In the genomic region with DNA sequence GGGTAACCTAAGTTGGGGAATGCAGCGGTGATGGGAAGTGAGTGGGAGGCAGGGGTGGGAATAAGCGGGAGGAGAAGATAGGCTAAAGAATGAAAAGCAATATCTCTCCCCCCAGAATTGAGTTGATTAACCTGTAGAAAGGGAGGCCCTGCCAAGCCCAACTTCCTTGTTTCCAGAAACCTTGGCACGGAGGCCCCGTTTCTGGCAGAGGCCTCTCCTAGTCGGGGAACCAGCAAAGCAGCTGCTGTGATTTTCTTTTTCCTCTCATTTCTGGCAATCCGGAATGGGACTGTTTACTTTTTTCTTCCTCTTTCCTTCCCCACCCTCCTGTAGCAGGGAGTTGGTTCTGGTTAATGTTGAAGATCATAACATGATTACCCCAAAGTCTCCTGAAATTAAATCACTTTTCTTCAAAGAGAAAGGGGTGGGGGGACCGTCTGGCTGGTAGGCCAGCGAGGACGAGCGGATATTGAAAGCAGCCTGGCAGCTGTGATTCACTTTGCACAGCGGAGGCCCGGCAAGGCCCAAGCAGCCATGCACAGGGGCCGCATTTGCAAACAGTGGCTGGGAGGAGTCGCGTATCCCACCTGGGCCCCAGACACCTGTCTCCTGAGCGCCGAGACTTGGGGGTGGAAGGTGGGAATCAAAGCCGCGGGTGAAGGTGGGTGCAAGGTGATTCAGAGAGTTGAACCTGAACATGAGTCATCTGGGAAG, we compare ENCODE assay signal across 13 cellular contexts. TPM values are rescaled to one million over a fixed set of nuclear protein-coding genes. Genes with fewer than 3 reads are reported as not detected.
DNase-seq lines count a peak whose midpoint lies in the region; ATAC-seq, FAIRE-seq and TF ChIP-seq lines count a peak whose summit lies in the region.
"Had no signal": no experiment of that assay in that cellular context is flagged by ENCODE, and none has a peak within 500 bp of the region (broad histone marks: within the 10 kb centered on the region; RNA-seq: fewer than 3 reads in every experiment).

No MANE protein-coding gene starts in this region.

- peak; percentile 24 for DNase-seq in AG08395 (ENCODE audit: low spot score)
- DNase-seq in mammary epithelial cell: no peak
- peak; percentile 47 for DNase-seq in kidney
- DNase-seq in NCI-H526 (lab: John Stamatoyannopoulos, UW): no peak
- no peak for DNase-seq in HAP-1 (ENCODE audit: low spot score in 2 of 2)
- DNase-seq in activated CD4-positive, CD25-positive, alpha-beta regulatory T cell (lab: John Stamatoyannopoulos, UW): no peak
- DNase-seq: Calu3, GOT3, NCI-H1417, NCI-H524 had no signal

- H3K9ac ChIP-seq in mammary epithelial cell (ENCODE audit: insufficient read depth, low read length) (no peak overlapping the region), kidney (ENCODE audit: low read length in 2 of 2) (no peak overlapping the region), rectal smooth muscle tissue (ENCODE audit: low read length) (no peak overlapping the region)

- in situ Hi-C loops in mammary epithelial cell (cut with MboI; ENCODE audit: low sequenced_read_pairs in 2 of 2) (no loop called here), HAP-1 (cut with MboI; ENCODE audit: low sequenced_read_pairs) (no loop called here)

- no peaks in the 10 kb centered on the region for H3K79me2 ChIP-seq in mammary epithelial cell (ENCODE audit: insufficient read depth, low read length)

- BruUV-seq in mammary epithelial cell (replicated peaks; lab: Mats Ljungman, UMichigan): no TSS peak

- H3K4me1 ChIP-seq in mammary epithelial cell (ENCODE audit: insufficient read depth, low read length) (peaks cover 4% of the 10 kb centered on the region), kidney (ENCODE audit: control insufficient read depth in 1 of 2, insufficient read depth in 1 of 2, low read depth in 1 of 2, low read length in 2 of 2) (no peaks in the 10 kb centered on the region), rectal smooth muscle tissue (ENCODE audit: control insufficient read depth, insufficient read depth, low read length) (peaks cover 16% of the 10 kb centered on the region), HAP-1 (no peaks in the 10 kb centered on the region)
- H3K4me1 ChIP-seq: A549 had no signal

- TF ChIP-seq CTCF in mammary epithelial cell (conservative IDR thresholded peaks at IDR 0.05 in 1 of 2, IDR thresholded peaks at IDR 0.05 in 1 of 2; ENCODE audit: extremely low read depth in 1 of 2, insufficient read depth in 1 of 2, low read depth in 1 of 2, low read length in 2 of 2) (no peak), kidney (IDR thresholded peaks at IDR 0.05; ENCODE audit: borderline replicate concordance, extremely low read depth, insufficient read depth) (no peak)

- no peak for FAIRE-seq in kidney (lab: Jason Lieb, UNC)
- FAIRE-seq: A549 had no signal

- H3K36me3 ChIP-seq in mammary epithelial cell (ENCODE audit: insufficient read depth, low read length) (no peaks in the 10 kb centered on the region), kidney (ENCODE audit: control insufficient read depth in 1 of 2, insufficient read depth in 2 of 2, low read length in 2 of 2) (no peaks in the 10 kb centered on the region), rectal smooth muscle tissue (ENCODE audit: control insufficient read depth, insufficient read depth, low read length) (no peaks in the 10 kb centered on the region), HAP-1 (replicated peaks) (no peaks in the 10 kb centered on the region)

- H3K27ac ChIP-seq in mammary epithelial cell (ENCODE audit: insufficient read depth, low read depth, low read length) (no peak overlapping the region), kidney (ENCODE audit: low read depth in 2 of 2, low read length in 2 of 2) (no peak overlapping the region), rectal smooth muscle tissue (ENCODE audit: low read depth, low read length) (peak overlapping the region; percentile 35)
- H3K27ac ChIP-seq: A549 had no signal

- intact Hi-C loops in mammary epithelial cell (cut with micrococcal nuclease): no loop called here
- intact Hi-C loops in kidney (cut with DNase I): no loop called here

- H3K9me3 ChIP-seq in mammary epithelial cell (replicated peaks; ENCODE audit: insufficient read depth, low read length): no peaks in the 10 kb centered on the region
- no peaks in the 10 kb centered on the region for H3K9me3 ChIP-seq in kidney (ENCODE audit: control insufficient read depth in 1 of 2, low read length in 2 of 2)
- no peaks in the 10 kb centered on the region for H3K9me3 ChIP-seq in HAP-1
- H3K9me3 ChIP-seq: A549 had no signal

- no peak overlapping the region for H3K4me3 ChIP-seq in mammary epithelial cell (replicated peaks in 1 of 3; ENCODE audit: insufficient read depth in 1 of 3, low read depth in 2 of 3, low read length in 3 of 3)
- no peak overlapping the region for H3K4me3 ChIP-seq in kidney (ENCODE audit: low read length in 2 of 2)
- no peak overlapping the region for H3K4me3 ChIP-seq in rectal smooth muscle tissue (ENCODE audit: low read length)
- H3K4me3 ChIP-seq in HAP-1: no peak overlapping the region
- H3K4me3 ChIP-seq: A549 had no signal

- CTCF ChIA-PET in mammary epithelial cell (lab: Charles Lee; ENCODE audit: low non-redundant PET): no interaction called here

- no peak overlapping the region for H2AFZ ChIP-seq in mammary epithelial cell (ENCODE audit: low read depth, low read length)

- ATAC-seq in GM21423 (IDR thresholded peaks at IDR 0.05; ENCODE audit: unreplicated experiment): no peak
- ATAC-seq: A549 had no signal

- H3K4me2 ChIP-seq in mammary epithelial cell (ENCODE audit: insufficient read depth, low read depth, low read length): peak overlapping the region; percentile 2
- H3K4me2 ChIP-seq: A549 had no signal

- WGBS in mammary epithelial cell (ENCODE audit: low coverage, missing lambda C conversion rate): 55% methylated on average over 19 of the region's 19 CpGs

- dilution Hi-C loops in mammary epithelial cell (cut with HindIII; ENCODE audit: low sequenced_read_pairs): no loop called here

- H4K20me1 ChIP-seq in mammary epithelial cell (ENCODE audit: insufficient read depth, low read length): no peaks in the 10 kb centered on the region

- H3K27me3 ChIP-seq in mammary epithelial cell (ENCODE audit: insufficient read depth, low read length): no peaks in the 10 kb centered on the region
- H3K27me3 ChIP-seq in rectal smooth muscle tissue (ENCODE audit: control insufficient read depth, insufficient read depth, low read length): no peaks in the 10 kb centered on the region
- H3K27me3 ChIP-seq in HAP-1 (ENCODE audit: low read depth): no peaks in the 10 kb centered on the region

RNA-seq across cellular contexts. Expression of a gene that starts 51.5 kb away (rescaled TPM):
- total RNA-seq in mammary epithelial cell (10 to 100 TPM in 1 of 2 donors, 1 to 10 TPM in 1; 5.2 to 18.6 TPM), kidney (1.8 TPM)
- polyA plus RNA-seq in mammary epithelial cell (9.3 TPM), kidney (ENCODE audit: insufficient read depth, low read depth, low replicate concordance) (1.8 TPM)
- 6.0 TPM for polyA minus RNA-seq in mammary epithelial cell

Comparison
In these comparisons a context has a peak if more than half of its experiments do, and no peak if none do; other contexts are left out.
1. DNase-seq: peak in AG08395 (single experiment) and kidney (single experiment); none in mammary epithelial cell (single experiment), NCI-H526 (0 of 2), HAP-1 (0 of 2) and activated CD4-positive, CD25-positive, alpha-beta regulatory T cell (0 of 4).